Comparison of ENCODE assay signal across 1 cellular context in the genomic region with DNA sequence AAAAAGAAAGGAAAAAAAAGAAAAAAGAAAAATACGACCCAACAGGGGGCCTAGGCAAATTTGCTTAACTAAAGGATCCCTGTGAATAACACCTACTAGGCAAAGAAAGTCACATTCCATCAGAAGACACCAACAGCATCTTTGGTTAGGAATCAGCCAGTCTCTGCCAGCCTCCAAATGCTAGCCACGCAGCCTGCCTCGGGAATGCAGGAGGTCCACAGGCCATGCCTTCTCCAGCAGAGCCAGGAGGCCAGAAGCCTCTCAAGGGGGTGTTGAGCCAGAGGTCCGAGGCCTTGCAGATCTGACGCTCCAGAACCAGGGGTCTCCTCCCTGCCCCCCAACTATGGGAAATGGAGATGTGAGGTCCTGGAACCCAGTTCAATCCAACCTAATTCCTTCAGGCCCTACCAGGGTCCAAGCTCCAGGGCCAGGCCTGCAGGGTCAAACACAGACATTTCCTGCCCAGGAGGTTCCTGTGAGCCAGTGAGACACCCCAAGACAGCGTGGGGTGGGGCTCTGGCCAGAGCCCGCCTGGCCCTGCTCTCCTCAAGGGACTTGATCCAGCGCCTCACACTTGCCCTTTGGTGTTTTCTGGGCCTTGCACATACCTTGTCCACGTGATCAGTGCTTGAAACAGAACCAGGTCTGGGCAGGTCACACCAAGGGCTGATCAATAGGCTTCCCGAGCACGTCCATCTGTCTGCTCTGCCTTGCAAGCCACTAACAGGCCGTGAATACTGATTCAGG.
TF ChIP-seq lines count a peak whose summit lies in the region.

No MANE protein-coding gene starts in this region.

TF ChIP-seq in H1, 55 proteins besides CTCF, POLR2A, EP300 and RAD21:
- TF ChIP-seq TAF1 (IDR thresholded peaks at IDR 0.05; ENCODE audit: low read depth, low read length): no peak
- TF ChIP-seq SRF (IDR thresholded peaks at IDR 0.05; ENCODE audit: low read depth, low read length): no peak
- no peak for TF ChIP-seq CHD2 (IDR thresholded peaks at IDR 0.05; ENCODE audit: low read length)
- peak; percentile 79 for TF ChIP-seq CTBP2 (IDR thresholded peaks at IDR 0.05; ENCODE audit: borderline replicate concordance, insufficient read depth, insufficient read length, low read length)
- TF ChIP-seq BRCA1 (IDR thresholded peaks at IDR 0.05; ENCODE audit: low read depth, low read length): no peak
- TF ChIP-seq SAP30 (IDR thresholded peaks at IDR 0.05; ENCODE audit: insufficient read depth, insufficient replicate concordance, low read length): no peak
- TF ChIP-seq EZH2 (IDR thresholded peaks at IDR 0.05; ENCODE audit: low read depth, low read length, severe bottlenecking): no peak
- no peak for TF ChIP-seq NANOG (IDR thresholded peaks at IDR 0.05; ENCODE audit: insufficient read depth, low read depth, low read length, poor library complexity, severe bottlenecking)
- no peak for TF ChIP-seq SP2 (IDR thresholded peaks at IDR 0.05; ENCODE audit: low read length)
- peak in 1 of 2 experiments; percentile 18 for TF ChIP-seq BCL11A (IDR thresholded peaks at IDR 0.05; ENCODE audit: low read depth in 2 of 2, low read length in 2 of 2)
- TF ChIP-seq SIRT6 (IDR thresholded peaks at IDR 0.05; ENCODE audit: low read length): no peak
- TF ChIP-seq E2F6 (IDR thresholded peaks at IDR 0.05): peak; percentile 85
- TF ChIP-seq RFX5 (IDR thresholded peaks at IDR 0.05; ENCODE audit: borderline replicate concordance, low read depth, low read length): no peak
- TF ChIP-seq SIN3A (conservative IDR thresholded peaks at IDR 0.05 in 1 of 2, IDR thresholded peaks at IDR 0.05 in 1 of 2; ENCODE audit: low read depth in 1 of 2, low read length in 2 of 2): no peak
- TF ChIP-seq MAX (IDR thresholded peaks at IDR 0.05): peak; percentile 93
- TF ChIP-seq, protein P1, sequence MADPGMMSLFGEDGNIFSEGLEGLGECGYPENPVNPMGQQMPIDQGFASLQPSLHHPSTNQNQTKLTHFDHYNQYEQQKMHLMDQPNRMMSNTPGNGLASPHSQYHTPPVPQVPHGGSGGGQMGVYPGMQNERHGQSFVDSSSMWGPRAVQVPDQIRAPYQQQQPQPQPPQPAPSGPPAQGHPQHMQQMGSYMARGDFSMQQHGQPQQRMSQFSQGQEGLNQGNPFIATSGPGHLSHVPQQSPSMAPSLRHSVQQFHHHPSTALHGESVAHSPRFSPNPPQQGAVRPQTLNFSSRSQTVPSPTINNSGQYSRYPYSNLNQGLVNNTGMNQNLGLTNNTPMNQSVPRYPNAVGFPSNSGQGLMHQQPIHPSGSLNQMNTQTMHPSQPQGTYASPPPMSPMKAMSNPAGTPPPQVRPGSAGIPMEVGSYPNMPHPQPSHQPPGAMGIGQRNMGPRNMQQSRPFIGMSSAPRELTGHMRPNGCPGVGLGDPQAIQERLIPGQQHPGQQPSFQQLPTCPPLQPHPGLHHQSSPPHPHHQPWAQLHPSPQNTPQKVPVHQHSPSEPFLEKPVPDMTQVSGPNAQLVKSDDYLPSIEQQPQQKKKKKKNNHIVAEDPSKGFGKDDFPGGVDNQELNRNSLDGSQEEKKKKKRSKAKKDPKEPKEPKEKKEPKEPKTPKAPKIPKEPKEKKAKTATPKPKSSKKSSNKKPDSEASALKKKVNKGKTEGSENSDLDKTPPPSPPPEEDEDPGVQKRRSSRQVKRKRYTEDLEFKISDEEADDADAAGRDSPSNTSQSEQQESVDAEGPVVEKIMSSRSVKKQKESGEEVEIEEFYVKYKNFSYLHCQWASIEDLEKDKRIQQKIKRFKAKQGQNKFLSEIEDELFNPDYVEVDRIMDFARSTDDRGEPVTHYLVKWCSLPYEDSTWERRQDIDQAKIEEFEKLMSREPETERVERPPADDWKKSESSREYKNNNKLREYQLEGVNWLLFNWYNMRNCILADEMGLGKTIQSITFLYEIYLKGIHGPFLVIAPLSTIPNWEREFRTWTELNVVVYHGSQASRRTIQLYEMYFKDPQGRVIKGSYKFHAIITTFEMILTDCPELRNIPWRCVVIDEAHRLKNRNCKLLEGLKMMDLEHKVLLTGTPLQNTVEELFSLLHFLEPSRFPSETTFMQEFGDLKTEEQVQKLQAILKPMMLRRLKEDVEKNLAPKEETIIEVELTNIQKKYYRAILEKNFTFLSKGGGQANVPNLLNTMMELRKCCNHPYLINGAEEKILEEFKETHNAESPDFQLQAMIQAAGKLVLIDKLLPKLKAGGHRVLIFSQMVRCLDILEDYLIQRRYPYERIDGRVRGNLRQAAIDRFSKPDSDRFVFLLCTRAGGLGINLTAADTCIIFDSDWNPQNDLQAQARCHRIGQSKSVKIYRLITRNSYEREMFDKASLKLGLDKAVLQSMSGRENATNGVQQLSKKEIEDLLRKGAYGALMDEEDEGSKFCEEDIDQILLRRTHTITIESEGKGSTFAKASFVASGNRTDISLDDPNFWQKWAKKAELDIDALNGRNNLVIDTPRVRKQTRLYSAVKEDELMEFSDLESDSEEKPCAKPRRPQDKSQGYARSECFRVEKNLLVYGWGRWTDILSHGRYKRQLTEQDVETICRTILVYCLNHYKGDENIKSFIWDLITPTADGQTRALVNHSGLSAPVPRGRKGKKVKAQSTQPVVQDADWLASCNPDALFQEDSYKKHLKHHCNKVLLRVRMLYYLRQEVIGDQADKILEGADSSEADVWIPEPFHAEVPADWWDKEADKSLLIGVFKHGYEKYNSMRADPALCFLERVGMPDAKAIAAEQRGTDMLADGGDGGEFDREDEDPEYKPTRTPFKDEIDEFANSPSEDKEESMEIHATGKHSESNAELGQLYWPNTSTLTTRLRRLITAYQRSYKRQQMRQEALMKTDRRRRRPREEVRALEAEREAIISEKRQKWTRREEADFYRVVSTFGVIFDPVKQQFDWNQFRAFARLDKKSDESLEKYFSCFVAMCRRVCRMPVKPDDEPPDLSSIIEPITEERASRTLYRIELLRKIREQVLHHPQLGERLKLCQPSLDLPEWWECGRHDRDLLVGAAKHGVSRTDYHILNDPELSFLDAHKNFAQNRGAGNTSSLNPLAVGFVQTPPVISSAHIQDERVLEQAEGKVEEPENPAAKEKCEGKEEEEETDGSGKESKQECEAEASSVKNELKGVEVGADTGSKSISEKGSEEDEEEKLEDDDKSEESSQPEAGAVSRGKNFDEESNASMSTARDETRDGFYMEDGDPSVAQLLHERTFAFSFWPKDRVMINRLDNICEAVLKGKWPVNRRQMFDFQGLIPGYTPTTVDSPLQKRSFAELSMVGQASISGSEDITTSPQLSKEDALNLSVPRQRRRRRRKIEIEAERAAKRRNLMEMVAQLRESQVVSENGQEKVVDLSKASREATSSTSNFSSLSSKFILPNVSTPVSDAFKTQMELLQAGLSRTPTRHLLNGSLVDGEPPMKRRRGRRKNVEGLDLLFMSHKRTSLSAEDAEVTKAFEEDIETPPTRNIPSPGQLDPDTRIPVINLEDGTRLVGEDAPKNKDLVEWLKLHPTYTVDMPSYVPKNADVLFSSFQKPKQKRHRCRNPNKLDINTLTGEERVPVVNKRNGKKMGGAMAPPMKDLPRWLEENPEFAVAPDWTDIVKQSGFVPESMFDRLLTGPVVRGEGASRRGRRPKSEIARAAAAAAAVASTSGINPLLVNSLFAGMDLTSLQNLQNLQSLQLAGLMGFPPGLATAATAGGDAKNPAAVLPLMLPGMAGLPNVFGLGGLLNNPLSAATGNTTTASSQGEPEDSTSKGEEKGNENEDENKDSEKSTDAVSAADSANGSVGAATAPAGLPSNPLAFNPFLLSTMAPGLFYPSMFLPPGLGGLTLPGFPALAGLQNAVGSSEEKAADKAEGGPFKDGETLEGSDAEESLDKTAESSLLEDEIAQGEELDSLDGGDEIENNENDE (IDR thresholded peaks at IDR 0.05; ENCODE audit: insufficient replicate concordance, low read length): peak; percentile 69
- no peak for TF ChIP-seq TBP (IDR thresholded peaks at IDR 0.05; ENCODE audit: low read depth, low read length)
- no peak for TF ChIP-seq JUN (IDR thresholded peaks at IDR 0.05; ENCODE audit: low read depth, low read length)
- peak; percentile 26 for TF ChIP-seq ASH2L (IDR thresholded peaks at IDR 0.05; ENCODE audit: low read length)
- peak; percentile 91 for TF ChIP-seq TEAD4 (IDR thresholded peaks at IDR 0.05; ENCODE audit: low read depth, low read length)
- no peak for TF ChIP-seq CEBPB (IDR thresholded peaks at IDR 0.05; ENCODE audit: low read depth, low read length)
- peak; percentile 44; the same call in 1 of the 2 replicates for TF ChIP-seq YY1 (IDR thresholded peaks at IDR 0.05; ENCODE audit: low read depth, low read length)
- no peak for TF ChIP-seq RBBP5 (IDR thresholded peaks at IDR 0.05; ENCODE audit: borderline replicate concordance, low read depth, low read length)
- no peak for TF ChIP-seq SIX5 (IDR thresholded peaks at IDR 0.05; ENCODE audit: low read depth, low read length)
- TF ChIP-seq HDAC2 (IDR thresholded peaks at IDR 0.05; ENCODE audit: borderline replicate concordance in 1 of 2, low read depth in 2 of 2, low read length in 2 of 2): peak in 1 of 2 experiments; percentile 59; a peak in 1 of 4 replicates
